Comparison of ENCODE assay signal across 9 cellular contexts in the genomic region with DNA sequence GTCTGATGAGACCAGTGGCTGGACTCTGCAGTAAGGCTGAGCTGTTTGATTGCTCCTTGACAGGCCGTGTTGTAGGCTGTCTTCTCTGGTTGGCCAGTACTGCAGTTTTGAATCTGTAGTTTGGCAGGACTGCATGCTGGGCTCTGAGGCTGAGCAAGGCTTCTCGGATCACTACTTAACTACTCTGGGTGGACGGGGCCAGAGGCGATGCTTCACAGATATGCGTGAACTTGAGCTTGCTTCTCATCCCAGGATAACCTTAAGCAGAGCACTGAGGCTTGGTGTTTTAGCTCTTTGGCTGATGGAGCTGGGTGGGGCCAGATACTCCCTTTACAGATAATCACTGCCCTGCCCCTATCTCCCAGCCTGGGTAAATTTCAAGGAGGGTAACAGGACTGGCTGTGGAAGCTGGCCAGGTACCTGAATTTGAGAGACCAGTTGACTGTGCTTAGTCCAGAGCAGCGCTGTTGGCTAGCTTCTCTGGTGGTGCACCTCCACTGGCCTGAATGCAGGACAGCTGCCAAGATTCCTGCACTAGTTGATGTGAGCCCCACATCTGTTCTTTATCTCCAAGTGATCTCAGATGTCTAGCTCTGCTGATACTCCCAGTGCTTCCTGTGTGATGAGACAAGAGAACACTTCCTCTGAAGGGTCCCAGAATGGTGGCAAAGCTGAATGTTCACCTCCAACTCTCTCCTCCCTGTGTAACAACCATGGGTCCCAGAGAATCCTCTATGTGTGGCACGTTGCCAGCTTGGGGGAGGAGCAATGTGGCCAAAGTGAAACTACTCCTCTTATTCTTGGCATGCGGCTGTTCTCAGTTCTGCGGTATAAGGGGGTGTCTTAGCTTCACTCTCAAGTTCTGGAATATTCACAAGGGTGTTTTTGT. TPM values are rescaled to one million over a fixed set of nuclear protein-coding genes. Genes with fewer than 3 reads are reported as not detected.
DNase-seq lines count a peak whose midpoint lies in the region; TF ChIP-seq lines count a peak whose summit lies in the region.
"Had no signal": no experiment of that assay in that cellular context is flagged by ENCODE, and none has a peak within 500 bp of the region (broad histone marks: within the 10 kb centered on the region; RNA-seq: fewer than 3 reads in every experiment).

No MANE protein-coding gene starts in this region.

- 62% methylated on average over 9 of the region's 9 CpGs for WGBS in prostate gland

- H3K9me3 ChIP-seq in prostate gland (no peaks in the 10 kb centered on the region), uterus (no peaks in the 10 kb centered on the region)

- TF ChIP-seq POLR2A in prostate gland (IDR thresholded peaks at IDR 0.05) (no peak), uterus (IDR thresholded peaks at IDR 0.05) (no peak)

- H3K27ac ChIP-seq in prostate gland (peak overlapping the region; percentile 6 to 14), uterus (peak overlapping the region; percentile 62 to 69)
- H3K27ac ChIP-seq: 22Rv1 had no signal

- H3K36me3 ChIP-seq in prostate gland: no peaks in the 10 kb centered on the region
- no peaks in the 10 kb centered on the region for H3K36me3 ChIP-seq in uterus

- DNase-seq in DMS53 (lab: John Stamatoyannopoulos, UW): peak; percentile 35
- DNase-seq in DMS53 treated with DMSO at 0.1 percent for 48 hours (lab: John Stamatoyannopoulos, UW; ENCODE audit: unreplicated experiment): no peak
- DNase-seq in NCI-H2196 (lab: John Stamatoyannopoulos, UW; ENCODE audit: unreplicated experiment): peak; percentile 88
- DNase-seq in activated T-cell treated with anti-CD3 and anti-CD28 coated beads, Interleukin-2, amount 50 U/mL, for 48 hours: peak; percentile 64 to 68
- DNase-seq in fibroblast of the conjunctiva (ENCODE audit: low read depth): peak; percentile 62
- no peak for DNase-seq in prostate gland (ENCODE audit: low spot score)
- DNase-seq in uterus: peak; percentile 77 to 78
- DNase-seq in COR-L47 (lab: John Stamatoyannopoulos, UW): no peak

- TF ChIP-seq CTCF in prostate gland (IDR thresholded peaks at IDR 0.05): no peak
- TF ChIP-seq CTCF in uterus (IDR thresholded peaks at IDR 0.05): no peak

- H3K27me3 ChIP-seq in prostate gland (replicated peaks; ENCODE audit: insufficient read depth): no peaks in the 10 kb centered on the region
- no peaks in the 10 kb centered on the region for H3K27me3 ChIP-seq in uterus

- H3K4me3 ChIP-seq in prostate gland (no peak overlapping the region), uterus (peak overlapping the region in 1 of 2 donors; percentile 27)

- intact Hi-C loops in prostate gland (cut with DNase I) (no loop called here), uterus (cut with DNase I; ENCODE audit: low total_unique reads) (no loop called here)

- H3K4me1 ChIP-seq in prostate gland (replicated peaks): no peaks in the 10 kb centered on the region
- H3K4me1 ChIP-seq in uterus: peaks cover 0 to 6% of the 10 kb centered on the region in 2 donors

RNA-seq across cellular contexts. Expression of a gene that starts 37.9 kb away (rescaled TPM):
- total RNA-seq in prostate gland (10 to 100 TPM; 27.5 to 57.9 TPM), uterus (100 to 1,000 TPM in 1 of 4 donors, 10 to 100 TPM in 1, 1 to 10 TPM in 2; 3.5 to 145 (median 10.1) TPM)

Comparison
In these comparisons a context has a peak if more than half of its experiments do, and no peak if none do; other contexts are left out.
1. DNase-seq: peak in DMS53 (single experiment), NCI-H2196 (single experiment), activated T-cell treated with anti-CD3 and anti-CD28 coated beads, Interleukin-2, amount 50 U/mL, for 48 hours (2 of 2), fibroblast of the conjunctiva (single experiment) and uterus (2 of 2); none in DMS53 treated with DMSO at 0.1 percent for 48 hours (single experiment), prostate gland (single experiment) and COR-L47 (single experiment).